ENCODE assay signal across 17 cellular contexts in the genomic region with DNA sequence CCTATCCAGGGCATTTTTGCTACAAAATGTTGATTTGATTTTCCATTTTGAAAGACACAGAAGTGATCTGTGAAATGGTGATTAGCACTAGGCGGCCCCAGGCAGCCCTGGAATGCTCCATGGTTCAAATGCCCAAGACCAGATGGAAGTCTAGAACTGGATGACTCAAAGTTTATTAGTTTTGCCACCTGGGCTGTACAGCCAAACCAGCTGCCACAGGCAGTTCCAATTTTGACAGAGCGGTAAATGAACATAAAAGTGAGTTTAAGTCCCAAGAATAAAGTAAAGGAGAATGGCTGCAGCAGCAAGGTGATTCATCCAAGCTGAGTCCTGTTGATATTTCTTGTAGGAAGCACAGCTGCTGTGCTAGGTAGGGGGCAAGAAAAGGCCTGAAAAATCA.
DNase-seq lines count a peak whose midpoint lies in the region; ATAC-seq and TF ChIP-seq lines count a peak whose summit lies in the region.
"Had no signal": no experiment of that assay in that cellular context is flagged by ENCODE, and none has a peak within 500 bp of the region (broad histone marks: within the 10 kb centered on the region; RNA-seq: fewer than 3 reads in every experiment).

No MANE protein-coding gene starts in this region.

- H3K18ac ChIP-seq in mesenchymal stem cell (ENCODE audit: low read depth in 1 of 2, low read length in 2 of 2), result peak overlapping the region in 1 of 2 experiments; percentile 33

- no peak overlapping the region for H4K8ac ChIP-seq in mesenchymal stem cell (ENCODE audit: low read length)

- H3K9ac ChIP-seq in mesenchymal stem cell (ENCODE audit: low read length), result no peak overlapping the region

- no peak overlapping the region for H2BK5ac ChIP-seq in mesenchymal stem cell (ENCODE audit: low read depth, low read length, poor library complexity, severe bottlenecking)

- no peak overlapping the region for H3K27ac Mint-ChIP-seq in stimulated activated naive CD8-positive, alpha-beta T cell treated with anti-CD3 and anti-CD28 coated beads, Interleukin-15, amount 100 ng/mL, for 72 hours
- H3K27ac Mint-ChIP-seq: GM23338 had no signal

- H3K36me3 ChIP-seq in mesenchymal stem cell (ENCODE audit: control insufficient read depth in 1 of 2, insufficient read depth in 2 of 2, low read depth in 1 of 2, low read length in 2 of 2), result no peaks in the 10 kb centered on the region

- H2BK12ac ChIP-seq in mesenchymal stem cell (ENCODE audit: low read length in 2 of 2), result no peak overlapping the region

- DNase-seq in NCI-H524 (lab: John Stamatoyannopoulos, UW) (peak; percentile 7 to 58), NCI-H524 treated with DMSO at 0.1 percent for 48 hours (lab: John Stamatoyannopoulos, UW) (no peak), astrocyte of the hippocampus (ENCODE audit: low read depth, low spot score) (peak; percentile 64), mesenchymal stem cell (no peak), GM13976 (ENCODE audit: low spot score) (no peak), iPS-NIHi11 (ENCODE audit: low spot score) (no peak), GM19238 (ENCODE audit: insufficient read length, low spot score) (no peak)
- no peak for DNase-seq in stimulated activated naive CD8-positive, alpha-beta T cell treated with anti-CD3 and anti-CD28 coated beads, Interleukin-15, amount 100 ng/mL, for 72 hours
- DNase-seq: 8988T, DMS79, GDM1, NCI-H1092 treated with DMSO at 0.1 percent for 48 hours, NCI-H1694 treated with DMSO at 0.1 percent for 48 hours, NCI-H748 treated with DMSO at 0.1 percent for 48 hours, PC-9 had no signal

- H3K27me3 ChIP-seq in mesenchymal stem cell (ENCODE audit: control insufficient read depth in 1 of 2, insufficient read depth in 1 of 2, low read length in 2 of 2), result no peaks in the 10 kb centered on the region

- H4K91ac ChIP-seq in mesenchymal stem cell (ENCODE audit: low read length), result no peak overlapping the region

- H3K9me3 Mint-ChIP-seq in stimulated activated naive CD8-positive, alpha-beta T cell treated with anti-CD3 and anti-CD28 coated beads, Interleukin-15, amount 100 ng/mL, for 72 hours, result no peaks in the 10 kb centered on the region
- H3K9me3 Mint-ChIP-seq: GM23338 had no signal

- no peak overlapping the region for H3K4me2 ChIP-seq in mesenchymal stem cell (ENCODE audit: low read length, poor library complexity, severe bottlenecking)
- H3K4me2 ChIP-seq: GM23338, PC-9 had no signal

- no peak overlapping the region for H3K4me3 Mint-ChIP-seq in stimulated activated naive CD8-positive, alpha-beta T cell treated with anti-CD3 and anti-CD28 coated beads, Interleukin-15, amount 100 ng/mL, for 72 hours
- H3K4me3 Mint-ChIP-seq: GM23338 had no signal

- no peaks in the 10 kb centered on the region for H3K4me1 ChIP-seq in mesenchymal stem cell (ENCODE audit: control insufficient read depth, insufficient read depth, low read depth, low read length)

- H2AFZ ChIP-seq in mesenchymal stem cell (ENCODE audit: low read depth, low read length), result no peak overlapping the region
- H2AFZ ChIP-seq: GM23338, PC-9 had no signal

- no peaks in the 10 kb centered on the region for H3K27me3 Mint-ChIP-seq in stimulated activated naive CD8-positive, alpha-beta T cell treated with anti-CD3 and anti-CD28 coated beads, Interleukin-15, amount 100 ng/mL, for 72 hours

- H3K23ac ChIP-seq in mesenchymal stem cell (ENCODE audit: low read length in 2 of 2), result no peak overlapping the region

- no peak overlapping the region for H2BK15ac ChIP-seq in mesenchymal stem cell (ENCODE audit: low read depth, poor library complexity, severe bottlenecking)

- no peak overlapping the region for H3K4me3 ChIP-seq in mesenchymal stem cell (ENCODE audit: insufficient read depth in 1 of 2, low read depth in 1 of 2, low read length in 2 of 2)
- H3K4me3 ChIP-seq: GM23338, PC-9 had no signal

- in situ Hi-C loops in GM13976 (cut with MboI; ENCODE audit: low sequenced_read_pairs, unreplicated experiment), result no loop called here

- H3K79me1 ChIP-seq in mesenchymal stem cell (replicated peaks; ENCODE audit: low read length, poor library complexity, severe bottlenecking), result no peaks in the 10 kb centered on the region

- no peak overlapping the region for H2BK120ac ChIP-seq in mesenchymal stem cell (ENCODE audit: low read depth, low read length)

- TF ChIP-seq CTCF in GM13976 (IDR thresholded peaks at IDR 0.05; ENCODE audit: borderline replicate concordance, control extremely low read depth, extremely low read depth, insufficient read depth, missing control alignments), result no peak

- H3K4me1 Mint-ChIP-seq in stimulated activated naive CD8-positive, alpha-beta T cell treated with anti-CD3 and anti-CD28 coated beads, Interleukin-15, amount 100 ng/mL, for 72 hours, result no peaks in the 10 kb centered on the region

- WGBS in mesenchymal stem cell, result 90% methylated on average over 2 of the region's 2 CpGs

- ATAC-seq in stimulated activated naive CD8-positive, alpha-beta T cell treated with anti-CD3 and anti-CD28 coated beads, Interleukin-15, amount 100 ng/mL, for 72 hours, result no peak
- ATAC-seq: GM23338, Right ventricle myocardium inferior had no signal

- no peak overlapping the region for H3K14ac ChIP-seq in mesenchymal stem cell (ENCODE audit: low read length in 2 of 2)

- peak overlapping the region; percentile 29 for H2AK5ac ChIP-seq in mesenchymal stem cell (ENCODE audit: low read length, severe bottlenecking)

- no peaks in the 10 kb centered on the region for H3K9me3 ChIP-seq in mesenchymal stem cell (ENCODE audit: control insufficient read depth, low read length)

- no peak overlapping the region for H3K4ac ChIP-seq in mesenchymal stem cell (ENCODE audit: low read depth in 1 of 2, low read length in 2 of 2)

- peak overlapping the region; percentile 86 for H3K27ac ChIP-seq in mesenchymal stem cell (ENCODE audit: low read length, poor library complexity, severe bottlenecking)
- H3K27ac ChIP-seq: PC-9 had no signal

Comparison
In these comparisons a context has a peak if more than half of its experiments do, and no peak if none do; other contexts are left out.
1. DNase-seq: peak in NCI-H524 (2 of 2) and astrocyte of the hippocampus (single experiment); none in NCI-H524 treated with DMSO at 0.1 percent for 48 hours (single experiment), mesenchymal stem cell (single experiment), stimulated activated naive CD8-positive, alpha-beta T cell treated with anti-CD3 and anti-CD28 coated beads, Interleukin-15, amount 100 ng/mL, for 72 hours (0 of 2), GM13976 (single experiment), iPS-NIHi11 (single experiment) and GM19238 (single experiment).